ENCODE assay signal across 23 cellular contexts in the genomic region with DNA sequence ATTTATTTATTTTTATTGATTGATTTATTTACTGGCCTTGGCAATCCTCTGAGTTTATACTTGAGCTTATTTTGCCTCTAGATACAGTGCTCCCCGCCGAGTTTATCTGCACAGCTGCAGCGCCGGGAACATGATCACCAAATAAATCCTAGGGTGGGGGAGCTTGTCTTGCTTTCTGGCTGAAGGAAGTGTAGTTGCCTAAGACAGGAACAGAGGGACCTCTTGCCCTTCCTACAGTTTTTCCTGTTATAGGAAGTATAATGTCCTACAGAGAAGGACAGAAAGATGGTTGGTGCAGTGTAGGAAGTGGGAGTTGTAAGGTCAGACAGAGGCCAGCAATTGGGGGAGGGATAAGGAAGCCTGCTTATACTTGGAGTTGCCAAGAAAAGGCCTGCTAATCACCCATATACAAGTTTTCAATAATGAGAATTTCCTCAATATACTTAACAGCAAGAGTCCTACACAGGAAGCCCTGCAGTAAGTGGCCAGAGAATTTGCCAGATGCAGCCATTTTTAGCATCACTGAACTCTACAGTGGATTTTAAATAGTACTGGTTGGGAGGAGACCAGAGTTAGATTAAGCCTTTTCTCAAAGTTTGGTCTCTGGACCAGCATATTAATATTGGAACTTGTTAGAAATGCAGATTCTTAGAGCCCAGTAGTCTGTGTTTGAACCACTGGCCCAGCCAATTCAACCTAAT. TPM values are rescaled to one million over a fixed set of nuclear protein-coding genes. Genes with fewer than 3 reads are reported as not detected.
DNase-seq lines count a peak whose midpoint lies in the region; ATAC-seq, FAIRE-seq and TF ChIP-seq lines count a peak whose summit lies in the region.
"Had no signal": no experiment of that assay in that cellular context is flagged by ENCODE, and none has a peak within 500 bp of the region (broad histone marks: within the 10 kb centered on the region; RNA-seq: fewer than 3 reads in every experiment).

No MANE protein-coding gene starts in this region.

- no peaks in the 10 kb centered on the region for H4K20me1 ChIP-seq in endothelial cell of umbilical vein (replicated peaks; ENCODE audit: control insufficient read depth, extremely low read depth, insufficient read depth, low read length)

- POLR2A ChIA-PET in endothelial cell of umbilical vein (lab: Charles Lee), result no interaction called here

- CTCF ChIA-PET in endothelial cell of umbilical vein (lab: Charles Lee), result interaction anchor here (0.6 to 1.8 kb wide), 6 partner anchors 17 to 398 kb away, joined by 3 to 14 read pairs (median 4); no protein-coding TSS in a partner anchor

- H3K9ac ChIP-seq in endothelial cell of umbilical vein (replicated peaks; ENCODE audit: extremely low read depth, insufficient read depth, low read length), result no peak overlapping the region

- DNase-seq in KG1 (lab: John Stamatoyannopoulos, UW) (peak; percentile 47), NCI-H69 (lab: John Stamatoyannopoulos, UW) (peak; percentile 44), endothelial cell of umbilical vein (ENCODE audit: low read depth, low spot score) (peak; percentile 59), NCI-H1694 treated with DMSO at 0.1 percent for 48 hours (lab: John Stamatoyannopoulos, UW) (no peak), mucosa of gallbladder (ENCODE audit: low spot score) (no peak)
- DNase-seq: activated CD4-positive, CD25-positive, alpha-beta regulatory T cell treated with anti-CD3 and anti-CD28 coated beads, Interleukin-2, amount 50 U/mL, for 72 hours; mesenchymal stem cell; natural killer cell; NCI-H1105 treated with DMSO at 0.1 percent for 48 hours; NCI-H526; posterior cingulate gyrus; SJCRH30; stimulated activated CD4-positive, alpha-beta T cell treated with anti-CD3 and anti-CD28 coated beads, Interleukin-4, amount 100 ng/mL, for 1 hour; T-helper 2 cell had no signal

- no peak overlapping the region for H3K4me3 Mint-ChIP-seq in nephron
- H3K4me3 Mint-ChIP-seq: brain, IgD-negative memory B cell, natural killer cell, type B pancreatic cell had no signal

- H3K27me3 Mint-ChIP-seq in nephron (ENCODE audit: low read depth), result no peaks in the 10 kb centered on the region
- H3K27me3 Mint-ChIP-seq: brain, IgD-negative memory B cell, type B pancreatic cell had no signal

- H3K9me3 ChIP-seq in endothelial cell of umbilical vein (replicated peaks; ENCODE audit: control insufficient read depth, insufficient read depth, low read length), result no peaks in the 10 kb centered on the region
- H3K9me3 ChIP-seq: HAP-1, SJCRH30 had no signal

- no peaks in the 10 kb centered on the region for H3K36me3 ChIP-seq in endothelial cell of umbilical vein (ENCODE audit: control insufficient read depth in 2 of 2, extremely low read depth in 1 of 2, insufficient read depth in 2 of 2, low read length in 2 of 2)
- H3K36me3 ChIP-seq: HAP-1 had no signal

- no peaks in the 10 kb centered on the region for H3K27me3 ChIP-seq in endothelial cell of umbilical vein (ENCODE audit: control insufficient read depth in 2 of 2, insufficient read depth in 2 of 2, low read length in 2 of 2)
- H3K27me3 ChIP-seq: hepatocyte, SJCRH30 had no signal

- H3K27ac ChIP-seq in endothelial cell of umbilical vein (ENCODE audit: insufficient read depth, low read depth, low read length), result no peak overlapping the region
- H3K27ac ChIP-seq: hepatocyte, SJCRH30 had no signal

- peaks cover 14% of the 10 kb centered on the region for H3K36me3 Mint-ChIP-seq in nephron (ENCODE audit: low read depth)
- H3K36me3 Mint-ChIP-seq: natural killer cell had no signal

- BruUV-seq in endothelial cell of umbilical vein (replicated peaks; lab: Mats Ljungman, UMichigan), result no TSS peak

- no peak for TF ChIP-seq POLR2A in endothelial cell of umbilical vein (IDR thresholded peaks at IDR 0.05; ENCODE audit: low read depth, low read length)

- peak overlapping the region; percentile 2 to 43 (median 14) for H3K27ac Mint-ChIP-seq in nephron
- H3K27ac Mint-ChIP-seq: activated T-helper 2 cell treated with anti-CD3 and anti-CD28 coated beads, Interferon-gamma antibody, Interleukin-2, Interleukin-4, amounts not matched to agents 10 μg/mL and 5 μg/mL and 100 μg/mL, durations not matched to agents 14 hours and 24 hours and 36 hours; IgD-negative memory B cell; natural killer cell; type B pancreatic cell had no signal

- H3K9me1 ChIP-seq in endothelial cell of umbilical vein (replicated peaks; ENCODE audit: control insufficient read depth, extremely low read depth, insufficient read depth, low read length), result no peaks in the 10 kb centered on the region

- intact Hi-C loops in endothelial cell of umbilical vein (cut with micrococcal nuclease), result loop anchor here (1.0 to 5.0 kb wide), 2 partner anchors 9 to 273 kb away; no protein-coding TSS in a partner anchor

- ATAC-seq in GM18498 (IDR thresholded peaks at IDR 0.05; ENCODE audit: unreplicated experiment), result no peak
- ATAC-seq: natural killer cell had no signal

- no peaks in the 10 kb centered on the region for H3K79me2 ChIP-seq in endothelial cell of umbilical vein (ENCODE audit: control insufficient read depth, insufficient read depth, low read length)

- peak overlapping the region; percentile 55 for H2AFZ ChIP-seq in endothelial cell of umbilical vein (ENCODE audit: low read depth, low read length)
- H2AFZ ChIP-seq: hepatocyte had no signal

- peaks cover 15% of the 10 kb centered on the region for H3K4me1 ChIP-seq in endothelial cell of umbilical vein (ENCODE audit: control insufficient read depth, extremely low read depth, insufficient read depth, low read length)
- H3K4me1 ChIP-seq: HAP-1, SJCRH30 had no signal

- dilution Hi-C loops in endothelial cell of umbilical vein (cut with MboI; ENCODE audit: extremely low pct_ligation_motif_present, low sequenced_read_pairs), result no loop called here

- H3K9me3 Mint-ChIP-seq in nephron, result no peaks in the 10 kb centered on the region
- H3K9me3 Mint-ChIP-seq: activated T-helper 2 cell treated with anti-CD3 and anti-CD28 coated beads, Interferon-gamma antibody, Interleukin-2, Interleukin-4, amounts not matched to agents 10 μg/mL and 5 μg/mL and 100 μg/mL, durations not matched to agents 14 hours and 24 hours and 36 hours; IgD-negative memory B cell; natural killer cell had no signal

- H3K4me3 ChIP-seq in endothelial cell of umbilical vein (replicated peaks in 1 of 3; ENCODE audit: insufficient read depth in 1 of 3, low read depth in 1 of 3, low read length in 3 of 3), result peak overlapping the region in 1 of 3 experiments; percentile 30
- H3K4me3 ChIP-seq: HAP-1, hepatocyte, SJCRH30, smooth muscle cell had no signal

- peaks cover 21% of the 10 kb centered on the region for H3K4me1 Mint-ChIP-seq in nephron

- FAIRE-seq in endothelial cell of umbilical vein (lab: Jason Lieb, UNC), result peak; percentile 66

- H3K4me2 ChIP-seq in endothelial cell of umbilical vein (ENCODE audit: insufficient read depth, low read length), result peak overlapping the region; percentile 34
- H3K4me2 ChIP-seq: hepatocyte, smooth muscle cell had no signal

- TF ChIP-seq CTCF in endothelial cell of umbilical vein (IDR thresholded peaks at IDR 0.05; ENCODE audit: extremely low read depth in 1 of 2, insufficient read depth in 1 of 2, low read depth in 1 of 2, low read length in 2 of 2), result no peak
- TF ChIP-seq CTCF in nephron (IDR thresholded peaks at IDR 0.05; ENCODE audit: unreplicated experiment in 3 of 3), result no peak

TF ChIP-seq in endothelial cell of umbilical vein, 7 proteins besides CTCF, POLR2A, EP300 and RAD21:
- TF ChIP-seq POLR2AphosphoS5 (IDR thresholded peaks at IDR 0.05; ENCODE audit: insufficient read depth, low read depth, low read length) (no peak), JUN (IDR thresholded peaks at IDR 0.05; ENCODE audit: borderline replicate concordance, insufficient read depth, insufficient read length, low read depth) (no peak), FOS (IDR thresholded peaks at IDR 0.05; ENCODE audit: borderline replicate concordance, insufficient read depth, low read length) (no peak), EZH2 (IDR thresholded peaks at IDR 0.05; ENCODE audit: borderline replicate concordance, low read depth, low read length, severe bottlenecking) (no peak), GATA2 (IDR thresholded peaks at IDR 0.05; ENCODE audit: insufficient read depth, insufficient read length, low read depth, low read length) (no peak), MYC (IDR thresholded peaks at IDR 0.05; ENCODE audit: low read depth, low read length) (no peak)
- TF ChIP-seq, protein P1, sequence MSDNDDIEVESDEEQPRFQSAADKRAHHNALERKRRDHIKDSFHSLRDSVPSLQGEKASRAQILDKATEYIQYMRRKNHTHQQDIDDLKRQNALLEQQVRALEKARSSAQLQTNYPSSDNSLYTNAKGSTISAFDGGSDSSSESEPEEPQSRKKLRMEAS (IDR thresholded peaks at IDR 0.05; ENCODE audit: insufficient read depth, insufficient read length), result no peak

RNA-seq across cellular contexts. Expression of a gene that starts 7.7 kb away (rescaled TPM):
- total RNA-seq in endothelial cell of umbilical vein (35.6 and 41.6 TPM in 2 replicates), mucosa of gallbladder (105 TPM)
- 18.1 and 20.2 TPM in 2 replicates for polyA plus RNA-seq in endothelial cell of umbilical vein
- 18.4 and 19.7 TPM in 2 replicates for polyA plus RNA-seq in endothelial cell of umbilical vein (2011; cell fraction: cytosol; rRNA removed)
- polyA plus RNA-seq in endothelial cell of umbilical vein (2011; cell fraction: nucleus; rRNA removed), result 45.7 and 47.1 TPM in 2 replicates
- polyA plus RNA-seq in endothelial cell of umbilical vein (2012), result 18.6 and 25.0 TPM in 2 replicates
- 55.5 and 56.5 TPM in 2 replicates for polyA minus RNA-seq in endothelial cell of umbilical vein
- polyA minus RNA-seq in endothelial cell of umbilical vein (2011; cell fraction: cytosol; rRNA and poly(A)+ RNA removed), result 15.1 TPM
- 113 and 129 TPM in 2 replicates for polyA minus RNA-seq in endothelial cell of umbilical vein (2011; cell fraction: nucleus; rRNA and poly(A)+ RNA removed)

Comparison
In these comparisons a context has a peak if more than half of its experiments do, and no peak if none do; other contexts are left out.
1. DNase-seq: peak in KG1 (single experiment), NCI-H69 (single experiment) and endothelial cell of umbilical vein (single experiment); none in NCI-H1694 treated with DMSO at 0.1 percent for 48 hours (single experiment) and mucosa of gallbladder (single experiment).